Comparison of ENCODE assay signal across 1 cellular context in the genomic region with DNA sequence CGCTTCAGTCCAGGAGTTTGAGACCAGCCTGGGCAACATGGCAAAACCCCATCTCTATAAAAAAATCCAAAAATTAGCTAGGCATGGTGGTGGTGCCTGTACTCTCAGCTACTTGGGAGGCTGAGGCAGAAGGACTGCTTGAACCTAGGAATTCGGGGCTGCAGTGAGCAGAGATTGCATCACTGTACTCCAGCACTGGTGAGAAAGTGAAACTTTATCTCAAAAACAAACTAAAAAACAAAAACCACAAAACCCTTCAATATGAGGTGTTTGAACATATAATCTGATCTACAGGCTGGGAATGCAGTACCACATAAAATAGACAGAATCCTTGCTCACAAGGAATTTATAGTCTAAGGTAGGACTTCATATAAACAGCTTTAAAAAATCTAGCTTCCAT.
TF ChIP-seq lines count a peak whose summit lies in the region.

No MANE protein-coding gene starts in this region.

TF ChIP-seq in SK-N-SH, 30 proteins besides CTCF, POLR2A, EP300 and RAD21 (continued from another document):
- TF ChIP-seq, protein P1, sequence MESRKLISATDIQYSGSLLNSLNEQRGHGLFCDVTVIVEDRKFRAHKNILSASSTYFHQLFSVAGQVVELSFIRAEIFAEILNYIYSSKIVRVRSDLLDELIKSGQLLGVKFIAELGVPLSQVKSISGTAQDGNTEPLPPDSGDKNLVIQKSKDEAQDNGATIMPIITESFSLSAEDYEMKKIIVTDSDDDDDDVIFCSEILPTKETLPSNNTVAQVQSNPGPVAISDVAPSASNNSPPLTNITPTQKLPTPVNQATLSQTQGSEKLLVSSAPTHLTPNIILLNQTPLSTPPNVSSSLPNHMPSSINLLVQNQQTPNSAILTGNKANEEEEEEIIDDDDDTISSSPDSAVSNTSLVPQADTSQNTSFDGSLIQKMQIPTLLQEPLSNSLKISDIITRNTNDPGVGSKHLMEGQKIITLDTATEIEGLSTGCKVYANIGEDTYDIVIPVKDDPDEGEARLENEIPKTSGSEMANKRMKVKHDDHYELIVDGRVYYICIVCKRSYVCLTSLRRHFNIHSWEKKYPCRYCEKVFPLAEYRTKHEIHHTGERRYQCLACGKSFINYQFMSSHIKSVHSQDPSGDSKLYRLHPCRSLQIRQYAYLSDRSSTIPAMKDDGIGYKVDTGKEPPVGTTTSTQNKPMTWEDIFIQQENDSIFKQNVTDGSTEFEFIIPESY (IDR thresholded peaks at IDR 0.05; ENCODE audit: borderline replicate concordance, low read depth), result no peak
- no peak for TF ChIP-seq SIN3A (IDR thresholded peaks at IDR 0.05; ENCODE audit: borderline replicate concordance, low read depth, low read length)
- no peak for TF ChIP-seq FOXJ3 (CRISPR knock-in tag; IDR thresholded peaks at IDR 0.05)
- TF ChIP-seq, protein P2, sequence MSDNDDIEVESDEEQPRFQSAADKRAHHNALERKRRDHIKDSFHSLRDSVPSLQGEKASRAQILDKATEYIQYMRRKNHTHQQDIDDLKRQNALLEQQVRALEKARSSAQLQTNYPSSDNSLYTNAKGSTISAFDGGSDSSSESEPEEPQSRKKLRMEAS (IDR thresholded peaks at IDR 0.05; ENCODE audit: low read depth), result no peak
- no peak for TF ChIP-seq TAF1 (IDR thresholded peaks at IDR 0.05; ENCODE audit: borderline replicate concordance, low read depth, low read length)
- TF ChIP-seq FOXM1 (IDR thresholded peaks at IDR 0.05; ENCODE audit: low read depth), result no peak
- TF ChIP-seq SMC3 (IDR thresholded peaks at IDR 0.05; ENCODE audit: low read depth, low read length), result no peak
- no peak for TF ChIP-seq RFX5 (IDR thresholded peaks at IDR 0.05; ENCODE audit: low read length)
- TF ChIP-seq RXRA (IDR thresholded peaks at IDR 0.05; ENCODE audit: borderline replicate concordance, low read depth), result no peak
- TF ChIP-seq TEAD4 (IDR thresholded peaks at IDR 0.05; ENCODE audit: borderline replicate concordance, insufficient read depth), result no peak
- TF ChIP-seq YY1 (IDR thresholded peaks at IDR 0.05; ENCODE audit: low read depth), result no peak
- TF ChIP-seq EZH2phosphoT487 (IDR thresholded peaks at IDR 0.05; ENCODE audit: borderline replicate concordance, low read depth), result no peak
- TF ChIP-seq, protein P3, sequence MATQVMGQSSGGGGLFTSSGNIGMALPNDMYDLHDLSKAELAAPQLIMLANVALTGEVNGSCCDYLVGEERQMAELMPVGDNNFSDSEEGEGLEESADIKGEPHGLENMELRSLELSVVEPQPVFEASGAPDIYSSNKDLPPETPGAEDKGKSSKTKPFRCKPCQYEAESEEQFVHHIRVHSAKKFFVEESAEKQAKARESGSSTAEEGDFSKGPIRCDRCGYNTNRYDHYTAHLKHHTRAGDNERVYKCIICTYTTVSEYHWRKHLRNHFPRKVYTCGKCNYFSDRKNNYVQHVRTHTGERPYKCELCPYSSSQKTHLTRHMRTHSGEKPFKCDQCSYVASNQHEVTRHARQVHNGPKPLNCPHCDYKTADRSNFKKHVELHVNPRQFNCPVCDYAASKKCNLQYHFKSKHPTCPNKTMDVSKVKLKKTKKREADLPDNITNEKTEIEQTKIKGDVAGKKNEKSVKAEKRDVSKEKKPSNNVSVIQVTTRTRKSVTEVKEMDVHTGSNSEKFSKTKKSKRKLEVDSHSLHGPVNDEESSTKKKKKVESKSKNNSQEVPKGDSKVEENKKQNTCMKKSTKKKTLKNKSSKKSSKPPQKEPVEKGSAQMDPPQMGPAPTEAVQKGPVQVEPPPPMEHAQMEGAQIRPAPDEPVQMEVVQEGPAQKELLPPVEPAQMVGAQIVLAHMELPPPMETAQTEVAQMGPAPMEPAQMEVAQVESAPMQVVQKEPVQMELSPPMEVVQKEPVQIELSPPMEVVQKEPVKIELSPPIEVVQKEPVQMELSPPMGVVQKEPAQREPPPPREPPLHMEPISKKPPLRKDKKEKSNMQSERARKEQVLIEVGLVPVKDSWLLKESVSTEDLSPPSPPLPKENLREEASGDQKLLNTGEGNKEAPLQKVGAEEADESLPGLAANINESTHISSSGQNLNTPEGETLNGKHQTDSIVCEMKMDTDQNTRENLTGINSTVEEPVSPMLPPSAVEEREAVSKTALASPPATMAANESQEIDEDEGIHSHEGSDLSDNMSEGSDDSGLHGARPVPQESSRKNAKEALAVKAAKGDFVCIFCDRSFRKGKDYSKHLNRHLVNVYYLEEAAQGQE (IDR thresholded peaks at IDR 0.05; ENCODE audit: low read depth, low read length), result no peak
- TF ChIP-seq JUND (IDR thresholded peaks at IDR 0.05), result no peak
TF ChIP-seq in SK-N-SH: peak in this region for 0.
